In genomic region chr20:61874421-61875068, GRCh38 we compare ENCODE assay signal across 11 cellular contexts.
DNase-seq lines count a peak whose midpoint lies in the region; TF ChIP-seq lines count a peak whose summit lies in the region.
"Had no signal": no experiment of that assay in that cellular context is flagged by ENCODE, and none has a peak within 500 bp of the region (broad histone marks: within the 10 kb centered on the region; RNA-seq: fewer than 3 reads in every experiment).

No MANE protein-coding gene starts in this region.

- H3K4me3 ChIP-seq in brain microvascular endothelial cell (ENCODE audit: low read depth, low read length) (no peak overlapping the region), ovary (no peak overlapping the region)
- H3K4me3 ChIP-seq: gastroesophageal sphincter had no signal

- in situ Hi-C loops in brain microvascular endothelial cell (cut with HindIII; ENCODE audit: low pct_ligation_motif_present, low sequenced_read_pairs): no loop called here

- H3K27me3 ChIP-seq in brain microvascular endothelial cell (replicated peaks) (no peaks in the 10 kb centered on the region), ovary (no peaks in the 10 kb centered on the region)

- TF ChIP-seq POLR2A in ovary (IDR thresholded peaks at IDR 0.05): no peak

- H3K36me3 ChIP-seq in brain microvascular endothelial cell (replicated peaks) (no peaks in the 10 kb centered on the region), ovary (no peaks in the 10 kb centered on the region)
- H3K36me3 ChIP-seq: gastroesophageal sphincter had no signal

- H3K27ac ChIP-seq in brain microvascular endothelial cell (no peak overlapping the region), ovary (no peak overlapping the region)
- H3K27ac ChIP-seq: gastroesophageal sphincter had no signal

- peak; percentile 9 for DNase-seq in NCI-H2029 treated with DMSO at 0.1 percent for 48 hours (lab: John Stamatoyannopoulos, UW)
- DNase-seq in NCI-H2029 (lab: John Stamatoyannopoulos, UW): no peak
- DNase-seq in NCI-H1105 (lab: John Stamatoyannopoulos, UW): peak; percentile 76
- no peak for DNase-seq in brain microvascular endothelial cell
- DNase-seq in kidney tubule cell (ENCODE audit: low spot score): peak; percentile 55
- no peak for DNase-seq in ovary
- DNase-seq in Kasumi-1 (lab: John Stamatoyannopoulos, UW): no peak
- DNase-seq in DMS114 treated with DMSO at 0.1 percent for 48 hours (lab: John Stamatoyannopoulos, UW; ENCODE audit: unreplicated experiment): no peak
- DNase-seq: HCEC 1CT, T1000 had no signal

- no peaks in the 10 kb centered on the region for H3K4me1 ChIP-seq in ovary (ENCODE audit: insufficient read depth)
- H3K4me1 ChIP-seq: gastroesophageal sphincter had no signal

- TF ChIP-seq CTCF in brain microvascular endothelial cell (IDR thresholded peaks at IDR 0.05; ENCODE audit: low read depth, low read length, missing control alignments): peak; percentile 36
- TF ChIP-seq CTCF in ovary (IDR thresholded peaks at IDR 0.05): no peak

- H3K9me3 ChIP-seq in ovary: no peaks in the 10 kb centered on the region

- WGBS in ovary, 3 donors: 65 to 71% (median 66%) methylated on average over 24 to 27 of the region's 27 CpGs

- TF ChIP-seq EP300 in ovary (IDR thresholded peaks at IDR 0.05): no peak

- intact Hi-C loops in ovary (cut with DNase I): loop anchor here in 1 of 4 donors (10.0 kb wide), 1 partner anchor 540 kb away; no protein-coding TSS in a partner anchor

Comparison
In these comparisons a context has a peak if more than half of its experiments do, and no peak if none do; other contexts are left out.
1. DNase-seq: peak in NCI-H2029 treated with DMSO at 0.1 percent for 48 hours (single experiment), NCI-H1105 (single experiment) and kidney tubule cell (single experiment); none in NCI-H2029 (single experiment), brain microvascular endothelial cell (single experiment), ovary (0 of 5), Kasumi-1 (0 of 2) and DMS114 treated with DMSO at 0.1 percent for 48 hours (single experiment).